Comparison of ENCODE assay signal across 17 cellular contexts in genomic region chr14:74469548-74470518, GRCh38. TPM values are rescaled to one million over a fixed set of nuclear protein-coding genes. Genes with fewer than 3 reads are reported as not detected.
"Had no signal": no experiment of that assay in that cellular context is flagged by ENCODE, and none has a peak within 500 bp of the region (broad histone marks: within the 10 kb centered on the region; RNA-seq: fewer than 3 reads in every experiment).

No MANE protein-coding gene starts in this region.

- H3K9me3 Mint-ChIP-seq: activated T-helper 2 cell treated with anti-CD3 and anti-CD28 coated beads, Interferon-gamma antibody, Interleukin-2, Interleukin-4, amounts not matched to agents 10 μg/mL and 5 μg/mL and 100 μg/mL, durations not matched to agents 14 hours and 24 hours and 36 hours; brain; neural progenitor cell had no signal

- H3K27ac ChIP-seq: neural progenitor cell, pancreas, upper lobe of right lung had no signal

- H3K4me1 ChIP-seq: pancreas had no signal

- H3K4me1 Mint-ChIP-seq: activated B cell treated with CpG ODN at 0.5 μM for 24 hours, neural progenitor cell had no signal

- H3K4me2 ChIP-seq: neural progenitor cell, smooth muscle cell had no signal

- H3K27me3 ChIP-seq: neural progenitor cell, pancreas, upper lobe of right lung had no signal

- ATAC-seq: esophagus mucosa, left lobe of liver, pancreas, T-helper 17 cell, upper lobe of right lung had no signal

- H3K36me3 ChIP-seq: neural progenitor cell, pancreas had no signal

- H3K4me3 Mint-ChIP-seq: activated B cell treated with CpG ODN at 0.5 μM for 24 hours, brain, neural progenitor cell, T-helper 17 cell had no signal

- DNase-seq: activated B cell treated with CpG ODN at 0.5 μM for 24 hours; activated CD4-positive, alpha-beta T cell treated with anti-CD3 and anti-CD28 coated beads, Interleukin-2, amount 50 U/mL, for 1 hour; activated naive CD4-positive, alpha-beta T cell treated with anti-CD3 and anti-CD28 coated beads, Interleukin-2, amount 50 U/mL, for 16 hours; cerebellar nuclear complex; foreskin fibroblast; pancreas; retina; T-helper 17 cell; upper lobe of right lung had no signal

- H3K27me3 Mint-ChIP-seq: activated B cell treated with CpG ODN at 0.5 μM for 24 hours had no signal

- H3K9me3 ChIP-seq: pancreas, upper lobe of right lung had no signal

- H2AFZ ChIP-seq: neural progenitor cell had no signal

- H3K27ac Mint-ChIP-seq: activated B cell treated with CpG ODN at 0.5 μM for 24 hours; activated T-helper 2 cell treated with anti-CD3 and anti-CD28 coated beads, Interferon-gamma antibody, Interleukin-2, Interleukin-4, amounts not matched to agents 10 μg/mL and 5 μg/mL and 100 μg/mL, durations not matched to agents 14 hours and 24 hours and 36 hours; brain; neural progenitor cell had no signal

- H3K4me3 ChIP-seq: neural progenitor cell, pancreas, smooth muscle cell, upper lobe of right lung had no signal

- H3K9ac ChIP-seq: neural progenitor cell had no signal

RNA-seq across cellular contexts. Expression of gene SYNDIG1L, which starts 43.8 kb away (rescaled TPM):
- total RNA-seq: activated B cell treated with CpG ODN at 0.5 μM for 24 hours; activated T-helper 2 cell treated with anti-CD3 and anti-CD28 coated beads, Interferon-gamma antibody, Interleukin-2, Interleukin-4, amounts not matched to agents 10 μg/mL and 5 μg/mL and 100 μg/mL, durations not matched to agents 14 hours and 24 hours and 36 hours; dermis microvascular lymphatic vessel endothelial cell; esophagus mucosa; left lobe of liver; mesenteric fat pad; smooth muscle cell; T-helper 17 cell had no signal
- polyA plus RNA-seq: smooth muscle cell had no signal
